Comparison of ENCODE assay signal across 2 cellular contexts in the genomic region with DNA sequence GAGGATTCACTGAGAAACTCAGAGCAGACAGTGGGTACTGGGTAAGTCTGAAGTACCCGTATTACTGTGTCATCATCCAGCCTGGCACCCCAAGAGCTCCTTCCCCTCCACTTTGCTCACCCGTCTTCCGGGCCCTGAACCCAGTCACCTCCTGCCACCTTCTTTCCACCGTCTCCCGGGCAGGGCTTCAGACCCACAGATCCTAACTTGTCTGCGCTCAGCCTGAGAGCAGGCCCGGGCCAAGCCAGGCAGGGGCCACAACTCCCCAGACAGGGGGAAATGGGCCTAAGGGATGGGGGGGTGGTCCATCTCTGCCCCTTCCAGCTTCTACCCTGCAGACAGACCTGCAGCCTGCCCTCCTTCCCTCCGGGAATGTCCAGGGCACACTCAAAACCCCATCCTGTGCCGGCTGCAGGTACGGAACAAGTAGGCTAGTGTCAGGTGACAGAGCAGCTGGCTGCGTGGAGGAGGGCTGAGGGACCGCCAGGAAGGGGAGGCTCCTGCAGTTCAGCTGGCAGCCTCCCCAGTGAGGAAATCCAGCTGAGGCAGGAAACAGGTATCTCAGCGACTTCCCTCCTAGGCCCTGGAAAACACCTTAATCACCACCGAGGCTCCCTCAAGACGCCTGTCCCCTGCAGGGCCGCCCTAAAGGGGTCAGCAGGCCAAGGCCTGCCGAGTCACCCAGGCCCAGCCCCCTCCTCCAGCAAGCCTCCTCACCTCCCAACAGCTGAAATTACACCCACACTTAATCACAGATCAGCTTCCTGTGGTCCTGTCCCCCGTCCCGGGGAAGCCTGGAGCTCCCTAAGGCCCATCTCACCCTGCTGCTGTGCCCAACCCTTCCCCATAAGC.
TF ChIP-seq lines count a peak whose summit lies in the region.

No MANE protein-coding gene starts in this region.

TF ChIP-seq in SK-N-SH, 30 proteins besides CTCF, POLR2A, EP300 and RAD21:
- TF ChIP-seq, protein P1, sequence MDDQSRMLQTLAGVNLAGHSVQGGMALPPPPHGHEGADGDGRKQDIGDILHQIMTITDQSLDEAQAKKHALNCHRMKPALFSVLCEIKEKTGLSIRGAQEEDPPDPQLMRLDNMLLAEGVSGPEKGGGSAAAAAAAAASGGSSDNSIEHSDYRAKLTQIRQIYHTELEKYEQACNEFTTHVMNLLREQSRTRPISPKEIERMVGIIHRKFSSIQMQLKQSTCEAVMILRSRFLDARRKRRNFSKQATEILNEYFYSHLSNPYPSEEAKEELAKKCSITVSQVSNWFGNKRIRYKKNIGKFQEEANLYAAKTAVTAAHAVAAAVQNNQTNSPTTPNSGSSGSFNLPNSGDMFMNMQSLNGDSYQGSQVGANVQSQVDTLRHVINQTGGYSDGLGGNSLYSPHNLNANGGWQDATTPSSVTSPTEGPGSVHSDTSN (IDR thresholded peaks at IDR 0.05) = no peak
- TF ChIP-seq NRF1 (IDR thresholded peaks at IDR 0.05; ENCODE audit: low read depth, low read length) = no peak
- no peak for TF ChIP-seq SMC3 (IDR thresholded peaks at IDR 0.05; ENCODE audit: low read depth, low read length)
- TF ChIP-seq SIN3A (IDR thresholded peaks at IDR 0.05; ENCODE audit: borderline replicate concordance, low read depth, low read length) = no peak
- TF ChIP-seq TEAD4 (IDR thresholded peaks at IDR 0.05; ENCODE audit: borderline replicate concordance, insufficient read depth) = no peak
- TF ChIP-seq MXI1 (IDR thresholded peaks at IDR 0.05; ENCODE audit: low read depth, low read length) = no peak
- TF ChIP-seq RFX5 (IDR thresholded peaks at IDR 0.05; ENCODE audit: low read length) = no peak
- no peak for TF ChIP-seq FOXM1 (IDR thresholded peaks at IDR 0.05; ENCODE audit: low read depth)
- TF ChIP-seq RXRA (IDR thresholded peaks at IDR 0.05; ENCODE audit: borderline replicate concordance, low read depth) = no peak
- TF ChIP-seq FOXJ3 (CRISPR knock-in tag; IDR thresholded peaks at IDR 0.05) = no peak
- TF ChIP-seq MEF2A (IDR thresholded peaks at IDR 0.05; ENCODE audit: borderline replicate concordance, low read depth) = no peak
- TF ChIP-seq YY1 (IDR thresholded peaks at IDR 0.05; ENCODE audit: low read depth) = no peak
- TF ChIP-seq, protein P2, sequence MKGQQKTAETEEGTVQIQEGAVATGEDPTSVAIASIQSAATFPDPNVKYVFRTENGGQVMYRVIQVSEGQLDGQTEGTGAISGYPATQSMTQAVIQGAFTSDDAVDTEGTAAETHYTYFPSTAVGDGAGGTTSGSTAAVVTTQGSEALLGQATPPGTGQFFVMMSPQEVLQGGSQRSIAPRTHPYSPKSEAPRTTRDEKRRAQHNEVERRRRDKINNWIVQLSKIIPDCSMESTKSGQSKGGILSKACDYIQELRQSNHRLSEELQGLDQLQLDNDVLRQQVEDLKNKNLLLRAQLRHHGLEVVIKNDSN (IDR thresholded peaks at IDR 0.05; ENCODE audit: borderline replicate concordance, low read depth) = no peak
- TF ChIP-seq, protein P3, sequence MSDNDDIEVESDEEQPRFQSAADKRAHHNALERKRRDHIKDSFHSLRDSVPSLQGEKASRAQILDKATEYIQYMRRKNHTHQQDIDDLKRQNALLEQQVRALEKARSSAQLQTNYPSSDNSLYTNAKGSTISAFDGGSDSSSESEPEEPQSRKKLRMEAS (IDR thresholded peaks at IDR 0.05; ENCODE audit: low read depth) = no peak
- no peak for TF ChIP-seq GATA2 (CRISPR knock-in tag; IDR thresholded peaks at IDR 0.05)
- TF ChIP-seq, protein P4, sequence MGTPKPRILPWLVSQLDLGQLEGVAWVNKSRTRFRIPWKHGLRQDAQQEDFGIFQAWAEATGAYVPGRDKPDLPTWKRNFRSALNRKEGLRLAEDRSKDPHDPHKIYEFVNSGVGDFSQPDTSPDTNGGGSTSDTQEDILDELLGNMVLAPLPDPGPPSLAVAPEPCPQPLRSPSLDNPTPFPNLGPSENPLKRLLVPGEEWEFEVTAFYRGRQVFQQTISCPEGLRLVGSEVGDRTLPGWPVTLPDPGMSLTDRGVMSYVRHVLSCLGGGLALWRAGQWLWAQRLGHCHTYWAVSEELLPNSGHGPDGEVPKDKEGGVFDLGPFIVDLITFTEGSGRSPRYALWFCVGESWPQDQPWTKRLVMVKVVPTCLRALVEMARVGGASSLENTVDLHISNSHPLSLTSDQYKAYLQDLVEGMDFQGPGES (IDR thresholded peaks at IDR 0.05; ENCODE audit: low read depth, low read length) = no peak
- TF ChIP-seq, protein P5, sequence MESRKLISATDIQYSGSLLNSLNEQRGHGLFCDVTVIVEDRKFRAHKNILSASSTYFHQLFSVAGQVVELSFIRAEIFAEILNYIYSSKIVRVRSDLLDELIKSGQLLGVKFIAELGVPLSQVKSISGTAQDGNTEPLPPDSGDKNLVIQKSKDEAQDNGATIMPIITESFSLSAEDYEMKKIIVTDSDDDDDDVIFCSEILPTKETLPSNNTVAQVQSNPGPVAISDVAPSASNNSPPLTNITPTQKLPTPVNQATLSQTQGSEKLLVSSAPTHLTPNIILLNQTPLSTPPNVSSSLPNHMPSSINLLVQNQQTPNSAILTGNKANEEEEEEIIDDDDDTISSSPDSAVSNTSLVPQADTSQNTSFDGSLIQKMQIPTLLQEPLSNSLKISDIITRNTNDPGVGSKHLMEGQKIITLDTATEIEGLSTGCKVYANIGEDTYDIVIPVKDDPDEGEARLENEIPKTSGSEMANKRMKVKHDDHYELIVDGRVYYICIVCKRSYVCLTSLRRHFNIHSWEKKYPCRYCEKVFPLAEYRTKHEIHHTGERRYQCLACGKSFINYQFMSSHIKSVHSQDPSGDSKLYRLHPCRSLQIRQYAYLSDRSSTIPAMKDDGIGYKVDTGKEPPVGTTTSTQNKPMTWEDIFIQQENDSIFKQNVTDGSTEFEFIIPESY (IDR thresholded peaks at IDR 0.05; ENCODE audit: borderline replicate concordance, low read depth) = no peak

TF ChIP-seq in SK-N-SH treated with all-trans-retinoic acid at 6 μM for 48 hours, 23 proteins besides CTCF, POLR2A, EP300 and RAD21 (continued from another document):
- TF ChIP-seq, protein P6, sequence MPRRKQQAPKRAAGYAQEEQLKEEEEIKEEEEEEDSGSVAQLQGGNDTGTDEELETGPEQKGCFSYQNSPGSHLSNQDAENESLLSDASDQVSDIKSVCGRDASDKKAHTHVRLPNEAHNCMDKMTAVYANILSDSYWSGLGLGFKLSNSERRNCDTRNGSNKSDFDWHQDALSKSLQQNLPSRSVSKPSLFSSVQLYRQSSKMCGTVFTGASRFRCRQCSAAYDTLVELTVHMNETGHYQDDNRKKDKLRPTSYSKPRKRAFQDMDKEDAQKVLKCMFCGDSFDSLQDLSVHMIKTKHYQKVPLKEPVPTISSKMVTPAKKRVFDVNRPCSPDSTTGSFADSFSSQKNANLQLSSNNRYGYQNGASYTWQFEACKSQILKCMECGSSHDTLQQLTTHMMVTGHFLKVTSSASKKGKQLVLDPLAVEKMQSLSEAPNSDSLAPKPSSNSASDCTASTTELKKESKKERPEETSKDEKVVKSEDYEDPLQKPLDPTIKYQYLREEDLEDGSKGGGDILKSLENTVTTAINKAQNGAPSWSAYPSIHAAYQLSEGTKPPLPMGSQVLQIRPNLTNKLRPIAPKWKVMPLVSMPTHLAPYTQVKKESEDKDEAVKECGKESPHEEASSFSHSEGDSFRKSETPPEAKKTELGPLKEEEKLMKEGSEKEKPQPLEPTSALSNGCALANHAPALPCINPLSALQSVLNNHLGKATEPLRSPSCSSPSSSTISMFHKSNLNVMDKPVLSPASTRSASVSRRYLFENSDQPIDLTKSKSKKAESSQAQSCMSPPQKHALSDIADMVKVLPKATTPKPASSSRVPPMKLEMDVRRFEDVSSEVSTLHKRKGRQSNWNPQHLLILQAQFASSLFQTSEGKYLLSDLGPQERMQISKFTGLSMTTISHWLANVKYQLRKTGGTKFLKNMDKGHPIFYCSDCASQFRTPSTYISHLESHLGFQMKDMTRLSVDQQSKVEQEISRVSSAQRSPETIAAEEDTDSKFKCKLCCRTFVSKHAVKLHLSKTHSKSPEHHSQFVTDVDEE (CRISPR knock-in tag; IDR thresholded peaks at IDR 0.05) = no peak
- no peak for TF ChIP-seq RARB (CRISPR knock-in tag; IDR thresholded peaks at IDR 0.05)
- TF ChIP-seq CSDC2 (CRISPR knock-in tag; IDR thresholded peaks at IDR 0.05) = no peak
- TF ChIP-seq, protein P7, sequence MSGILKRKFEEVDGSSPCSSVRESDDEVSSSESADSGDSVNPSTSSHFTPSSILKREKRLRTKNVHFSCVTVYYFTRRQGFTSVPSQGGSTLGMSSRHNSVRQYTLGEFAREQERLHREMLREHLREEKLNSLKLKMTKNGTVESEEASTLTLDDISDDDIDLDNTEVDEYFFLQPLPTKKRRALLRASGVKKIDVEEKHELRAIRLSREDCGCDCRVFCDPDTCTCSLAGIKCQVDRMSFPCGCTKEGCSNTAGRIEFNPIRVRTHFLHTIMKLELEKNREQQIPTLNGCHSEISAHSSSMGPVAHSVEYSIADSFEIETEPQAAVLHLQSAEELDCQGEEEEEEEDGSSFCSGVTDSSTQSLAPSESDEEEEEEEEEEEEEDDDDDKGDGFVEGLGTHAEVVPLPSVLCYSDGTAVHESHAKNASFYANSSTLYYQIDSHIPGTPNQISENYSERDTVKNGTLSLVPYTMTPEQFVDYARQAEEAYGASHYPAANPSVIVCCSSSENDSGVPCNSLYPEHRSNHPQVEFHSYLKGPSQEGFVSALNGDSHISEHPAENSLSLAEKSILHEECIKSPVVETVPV (CRISPR knock-in tag; IDR thresholded peaks at IDR 0.05) = no peak
- no peak for TF ChIP-seq ZC3H10 (CRISPR knock-in tag; IDR thresholded peaks at IDR 0.05)
- TF ChIP-seq, protein P8, sequence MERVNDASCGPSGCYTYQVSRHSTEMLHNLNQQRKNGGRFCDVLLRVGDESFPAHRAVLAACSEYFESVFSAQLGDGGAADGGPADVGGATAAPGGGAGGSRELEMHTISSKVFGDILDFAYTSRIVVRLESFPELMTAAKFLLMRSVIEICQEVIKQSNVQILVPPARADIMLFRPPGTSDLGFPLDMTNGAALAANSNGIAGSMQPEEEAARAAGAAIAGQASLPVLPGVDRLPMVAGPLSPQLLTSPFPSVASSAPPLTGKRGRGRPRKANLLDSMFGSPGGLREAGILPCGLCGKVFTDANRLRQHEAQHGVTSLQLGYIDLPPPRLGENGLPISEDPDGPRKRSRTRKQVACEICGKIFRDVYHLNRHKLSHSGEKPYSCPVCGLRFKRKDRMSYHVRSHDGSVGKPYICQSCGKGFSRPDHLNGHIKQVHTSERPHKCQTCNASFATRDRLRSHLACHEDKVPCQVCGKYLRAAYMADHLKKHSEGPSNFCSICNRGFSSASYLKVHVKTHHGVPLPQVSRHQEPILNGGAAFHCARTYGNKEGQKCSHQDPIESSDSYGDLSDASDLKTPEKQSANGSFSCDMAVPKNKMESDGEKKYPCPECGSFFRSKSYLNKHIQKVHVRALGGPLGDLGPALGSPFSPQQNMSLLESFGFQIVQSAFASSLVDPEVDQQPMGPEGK (CRISPR knock-in tag; IDR thresholded peaks at IDR 0.05; ENCODE audit: borderline replicate concordance) = no peak
